24 cellular contexts compared by ENCODE assay signal in genomic region chr16:17460890-17461289, GRCh38. TPM values are rescaled to one million over a fixed set of nuclear protein-coding genes. Genes with fewer than 3 reads are reported as not detected.
A peak's percentile ranks its signal among the peaks of the same experiment; 100 is the strongest.
DNase-seq lines count a peak whose midpoint lies in the region; ATAC-seq and TF ChIP-seq lines count a peak whose summit lies in the region.
"Had no signal": no experiment of that assay in that cellular context is flagged by ENCODE, and none has a peak within 500 bp of the region (broad histone marks: within the 10 kb centered on the region; RNA-seq: fewer than 3 reads in every experiment).

No MANE protein-coding gene starts in this region.

- 53 to 65% (median 60%) methylated on average over 3 of the region's 3 CpGs for WGBS in spleen, 5 donors

- peaks cover 39% of the 10 kb centered on the region for H4K20me1 ChIP-seq in Loucy (ENCODE audit: insufficient read depth, low read length, poor library complexity, severe bottlenecking)

- H3K9me3 ChIP-seq in Loucy (ENCODE audit: insufficient read depth, low read depth, low read length): no peaks in the 10 kb centered on the region
- no peaks in the 10 kb centered on the region for H3K9me3 ChIP-seq in spleen
- H3K9me3 ChIP-seq: ovary, SK-N-SH had no signal

- no peaks in the 10 kb centered on the region for H3K27me3 Mint-ChIP-seq in activated B cell treated with CpG ODN at 0.5 μM for 24 hours
- H3K27me3 Mint-ChIP-seq: activated CD4-positive, alpha-beta memory T cell treated with anti-CD3 and anti-CD28 coated beads for 36 hours; naive thymus-derived CD4-positive, alpha-beta T cell had no signal

- no peak overlapping the region for H2AFZ ChIP-seq in Loucy (ENCODE audit: low read length)

- H3K36me3 ChIP-seq in Loucy (ENCODE audit: insufficient read depth, low read length): peaks cover 46% of the 10 kb centered on the region; the same call in 1 of the 2 replicates
- H3K36me3 ChIP-seq in spleen: peaks cover 0 to 7% (median 0%) of the 10 kb centered on the region in 6 donors
- H3K36me3 ChIP-seq: ovary had no signal

- H3K9me2 ChIP-seq in Loucy (replicated peaks; ENCODE audit: low read depth, low read length): no peaks in the 10 kb centered on the region
- H3K9me2 ChIP-seq: SK-N-SH had no signal

- no peak for ATAC-seq in activated B cell treated with CpG ODN at 0.5 μM for 24 hours (ENCODE audit: low read depth)
- ATAC-seq: naive thymus-derived CD4-positive, alpha-beta T cell; stimulated activated naive CD8-positive, alpha-beta T cell treated with anti-CD3 and anti-CD28 coated beads, Interleukin-15, Interleukin-2, amounts not matched to agents 100 U/mL and 50 U/mL, for 24 hours had no signal

- peaks cover 60% of the 10 kb centered on the region for H3K4me1 Mint-ChIP-seq in activated B cell treated with CpG ODN at 0.5 μM for 24 hours

- H3K36me3 Mint-ChIP-seq in activated B cell treated with CpG ODN at 0.5 μM for 24 hours (ENCODE audit: low read depth): peaks cover 14% of the 10 kb centered on the region

- peak overlapping the region; percentile 77 for H3K4me3 Mint-ChIP-seq in activated B cell treated with CpG ODN at 0.5 μM for 24 hours
- H3K4me3 Mint-ChIP-seq: activated CD4-positive, alpha-beta memory T cell treated with anti-CD3 and anti-CD28 coated beads for 36 hours had no signal

- no peak overlapping the region for H3K27ac Mint-ChIP-seq in activated B cell treated with CpG ODN at 0.5 μM for 24 hours
- H3K27ac Mint-ChIP-seq: activated CD4-positive, alpha-beta memory T cell treated with anti-CD3 and anti-CD28 coated beads for 36 hours had no signal

- DNase-seq in EH (ENCODE audit: low read depth) (peak; percentile 42), activated B cell treated with CpG ODN at 0.5 μM for 24 hours (no peak), spleen (peak; percentile 41), dedifferentiated amniotic fluid mesenchymal stem cell (ENCODE audit: extremely low spot score) (no peak), T-helper 2 cell (no peak), NCI-H345 (lab: John Stamatoyannopoulos, UW) (no peak)
- DNase-seq: activated CD4-positive, alpha-beta memory T cell treated with anti-CD3 and anti-CD28 coated beads for 36 hours; activated naive CD4-positive, alpha-beta T cell; AML-193; amniotic stem cell; dermis blood vessel endothelial cell; DMS79; GOT3; KBM-7; naive thymus-derived CD4-positive, alpha-beta T cell; NCI-H2029 treated with DMSO at 0.1 percent for 48 hours; NK-92 treated with Interleukin-12 subunit alpha and Interleukin-12 subunit beta, amount 100 ng/mL, for 24 hours; ovary; RPMI8226; SK-N-SH; stimulated activated CD4-positive, alpha-beta T cell treated with anti-CD3 and anti-CD28 coated beads, Interleukin-4, amount 100 ng/mL, for 1 hour; stimulated activated naive CD8-positive, alpha-beta T cell treated with anti-CD3 and anti-CD28 coated beads, Interleukin-15, Interleukin-2, amounts not matched to agents 100 U/mL and 50 U/mL, for 24 hours had no signal

- H3K27ac ChIP-seq in spleen: peak overlapping the region in 2 of 8 donors; percentile 36 to 40
- H3K27ac ChIP-seq: ovary had no signal

- H3F3A ChIP-seq in Loucy (ENCODE audit: low read depth): peaks cover 10% of the 10 kb centered on the region

- peaks cover 96% of the 10 kb centered on the region for H3K79me2 ChIP-seq in Loucy (ENCODE audit: insufficient read depth, low read length)

- peaks cover 80% of the 10 kb centered on the region for H3K4me1 ChIP-seq in Loucy (ENCODE audit: insufficient read depth, low read length, poor library complexity, severe bottlenecking)
- peaks cover 12 to 81% (median 36%) of the 10 kb centered on the region in 6 donors for H3K4me1 ChIP-seq in spleen

- intact Hi-C loops in activated B cell treated with CpG ODN at 0.5 μM for 24 hours (cut with micrococcal nuclease) (loop anchor here (1.0 to 2.0 kb wide), 6 partner anchors 7 to 160 kb away; no protein-coding TSS in a partner anchor), spleen (cut with DNase I; ENCODE audit: low total_unique reads) (no loop called here)

- H3K4me3 ChIP-seq in Loucy (ENCODE audit: low read length, poor library complexity, severe bottlenecking): peak overlapping the region; percentile 84
- no peak overlapping the region for H3K4me3 ChIP-seq in spleen
- H3K4me3 ChIP-seq: ovary had no signal

- no peaks in the 10 kb centered on the region for H3K27me3 ChIP-seq in Loucy (ENCODE audit: insufficient read depth, low read length, poor library complexity, severe bottlenecking)
- H3K27me3 ChIP-seq in spleen (replicated peaks in 1 of 7): no peaks in the 10 kb centered on the region
- H3K27me3 ChIP-seq: ovary had no signal

- TF ChIP-seq POLR2A in spleen (IDR thresholded peaks at IDR 0.05): no peak

- peak overlapping the region; percentile 73 for H3K9ac ChIP-seq in Loucy (ENCODE audit: low read depth, low read length, poor library complexity, severe bottlenecking)
- H3K9ac ChIP-seq: SK-N-SH had no signal

- H3K9me3 Mint-ChIP-seq in activated B cell treated with CpG ODN at 0.5 μM for 24 hours: no peaks in the 10 kb centered on the region
- H3K9me3 Mint-ChIP-seq: activated CD4-positive, alpha-beta memory T cell treated with anti-CD3 and anti-CD28 coated beads for 36 hours; naive thymus-derived CD4-positive, alpha-beta T cell; T-helper 2 cell treated with Interferon-gamma antibody and Interleukin-4, amounts not matched to agents 5 μg/mL and 100 μg/mL, for 36 hours had no signal

- CTCF ChIA-PET in activated B cell treated with CpG ODN at 0.5 μM for 24 hours (lab: Charles Lee): interaction anchor here (1.0 to 1.7 kb wide), 3 partner anchors 44 to 160 kb away, joined by 3 to 7 read pairs (median 5); no protein-coding TSS in a partner anchor

- POLR2A ChIA-PET in activated B cell treated with CpG ODN at 0.5 μM for 24 hours (lab: Charles Lee): interaction anchor here (0.5 to 3.7 kb wide), 5 partner anchors 12 to 159 kb away, joined by 4 to 29 read pairs (median 8); no protein-coding TSS in a partner anchor

- TF ChIP-seq CTCF in Loucy (conservative IDR thresholded peaks at IDR 0.05; ENCODE audit: low read length) (no peak), activated B cell treated with CpG ODN at 0.5 μM for 24 hours (IDR thresholded peaks at IDR 0.05) (no peak), spleen (IDR thresholded peaks at IDR 0.05 in 8 of 11, conservative IDR thresholded peaks at IDR 0.05 in 3 of 11) (no peak)

- H3K4me2 ChIP-seq in Loucy (ENCODE audit: low read depth, low read length, poor library complexity, severe bottlenecking): peak overlapping the region; percentile 93
- H3K4me2 ChIP-seq: SK-N-SH had no signal

RNA-seq across cellular contexts. Expression of gene XYLT1, which starts 9.9 kb away (rescaled TPM):
- total RNA-seq in activated B cell treated with CpG ODN at 0.5 μM for 24 hours: 14.9 and 17.0 TPM in 2 replicates
- total RNA-seq in spleen: 10 to 100 TPM; 17.2 to 40.7 (median 25.2) TPM
- polyA plus RNA-seq in spleen: 1 to 10 TPM; 2.1 to 3.2 (median 2.4) TPM

Comparison
In these comparisons a context has a peak if more than half of its experiments do, and no peak if none do; other contexts are left out.
1. DNase-seq: peak in EH (single experiment) and spleen (single experiment); none in activated B cell treated with CpG ODN at 0.5 μM for 24 hours (single experiment), dedifferentiated amniotic fluid mesenchymal stem cell (single experiment), T-helper 2 cell (0 of 5) and NCI-H345 (single experiment).